ENCODE assay signal across 15 cellular contexts in genomic region chr19:19006213-19006612, GRCh38.
"Had no signal": no experiment of that assay in that cellular context is flagged by ENCODE, and none has a peak within 500 bp of the region (broad histone marks: within the 10 kb centered on the region; RNA-seq: fewer than 3 reads in every experiment).

No MANE protein-coding gene starts in this region.

- H3K4me3 ChIP-seq: lung, stomach, upper lobe of left lung had no signal

- H3K27ac ChIP-seq: parathyroid adenoma, stomach, upper lobe of left lung had no signal

- H3K27me3 ChIP-seq: stomach, upper lobe of left lung had no signal

- DNase-seq: activated CD4-positive, alpha-beta T cell treated with anti-CD3 and anti-CD28 coated beads for 36 hours; activated CD4-positive, alpha-beta T cell treated with anti-CD3 and anti-CD28 coated beads, Interleukin-2, amount 50 U/mL, for 48 hours; activated naive CD8-positive, alpha-beta T cell treated with anti-CD3 and anti-CD28 coated beads for 36 hours; anterior cingulate cortex; cerebellar nuclear complex; effector CD4-positive, alpha-beta T cell; left cardiac atrium; stimulated activated CD4-positive, alpha-beta T cell treated with anti-CD3 and anti-CD28 coated beads, Interleukin-4, amount 100 ng/mL, for 24 hours; stomach; SW 1271; upper lobe of left lung had no signal

- FAIRE-seq: bronchial epithelial cell, TTC549 had no signal

- H3K9me3 ChIP-seq: stomach, upper lobe of left lung had no signal

- H3K4me1 ChIP-seq: parathyroid adenoma, stomach, upper lobe of left lung had no signal

- H3K9ac ChIP-seq: parathyroid adenoma had no signal
